35 cellular contexts compared by ENCODE assay signal in genomic region chr13:42796747-42797356, GRCh38. TPM values are rescaled to one million over a fixed set of nuclear protein-coding genes. Genes with fewer than 3 reads are reported as not detected.
"Had no signal": no experiment of that assay in that cellular context is flagged by ENCODE, and none has a peak within 500 bp of the region (broad histone marks: within the 10 kb centered on the region; RNA-seq: fewer than 3 reads in every experiment).

No MANE protein-coding gene starts in this region.

- H3K9me3 ChIP-seq: esophagus muscularis mucosa, psoas muscle, sigmoid colon, testis, tibial artery had no signal

- H3K79me2 ChIP-seq: hepatocyte had no signal

- H3K27ac ChIP-seq: coronary artery, esophagus muscularis mucosa, foreskin keratinocyte, gastroesophageal sphincter, heart left ventricle, hepatocyte, left lung, psoas muscle, sigmoid colon, testis, tibial artery had no signal

- H3K27me3 Mint-ChIP-seq: type B pancreatic cell had no signal

- H3K4me1 Mint-ChIP-seq: naive thymus-derived CD8-positive, alpha-beta T cell; stimulated activated effector memory CD8-positive, alpha-beta T cell treated with anti-CD3 and anti-CD28 coated beads, Interleukin-12 subunit alpha, Interleukin-12 subunit beta, amount 100 ng/mL, for 72 hours had no signal

- H3K27ac Mint-ChIP-seq: naive thymus-derived CD8-positive, alpha-beta T cell; stimulated activated effector memory CD8-positive, alpha-beta T cell treated with anti-CD3 and anti-CD28 coated beads, Interleukin-12 subunit alpha, Interleukin-12 subunit beta, amount 100 ng/mL, for 72 hours; type B pancreatic cell had no signal

- DNase-seq: dermis blood vessel endothelial cell; effector memory CD4-positive, alpha-beta T cell; foreskin keratinocyte; heart left ventricle; left cardiac atrium; left lung; naive thymus-derived CD8-positive, alpha-beta T cell; psoas muscle; right cardiac atrium; sigmoid colon; stimulated activated CD4-positive, alpha-beta T cell treated with anti-CD3 and anti-CD28 coated beads, Interleukin-2, amount 100 ng/mL, for 24 hours; stimulated activated CD4-positive, alpha-beta T cell treated with anti-CD3 and anti-CD28 coated beads, Interleukin-4, amount 100 ng/mL, for 24 hours; stimulated activated naive CD4-positive, alpha-beta T cell treated with Interleukin-2 at 50 U/mL for 16 hours; substantia nigra; testis; tibial artery had no signal

- H3K9me3 Mint-ChIP-seq: stimulated activated effector memory CD8-positive, alpha-beta T cell treated with anti-CD3 and anti-CD28 coated beads, Interleukin-12 subunit alpha, Interleukin-12 subunit beta, amount 100 ng/mL, for 72 hours had no signal

- H3K27me3 ChIP-seq: esophagus muscularis mucosa, gastroesophageal sphincter, hepatocyte, left lung, sigmoid colon, testis, tibial artery had no signal

- H3K36me3 Mint-ChIP-seq: naive thymus-derived CD8-positive, alpha-beta T cell; stimulated activated effector memory CD8-positive, alpha-beta T cell treated with anti-CD3 and anti-CD28 coated beads, Interleukin-12 subunit alpha, Interleukin-12 subunit beta, amount 100 ng/mL, for 72 hours; type B pancreatic cell had no signal

- H3K4me3 ChIP-seq: coronary artery, esophagus muscularis mucosa, gastroesophageal sphincter, heart left ventricle, hepatocyte, left lung, psoas muscle, sigmoid colon, testis, tibial artery had no signal

- H3K4me3 Mint-ChIP-seq: naive thymus-derived CD8-positive, alpha-beta T cell; stimulated activated effector memory CD8-positive, alpha-beta T cell treated with anti-CD3 and anti-CD28 coated beads, Interleukin-12 subunit alpha, Interleukin-12 subunit beta, amount 100 ng/mL, for 72 hours; type B pancreatic cell had no signal

- H3K36me3 ChIP-seq: esophagus muscularis mucosa, gastroesophageal sphincter, heart left ventricle, left lung, sigmoid colon, tibial artery had no signal

- H3K4me2 ChIP-seq: hepatocyte had no signal

- H3K4me1 ChIP-seq: esophagus muscularis mucosa, foreskin keratinocyte, gastroesophageal sphincter, heart left ventricle, left lung, psoas muscle, sigmoid colon, testis, tibial artery had no signal

- H2AFZ ChIP-seq: hepatocyte had no signal

- ATAC-seq: foreskin keratinocyte; gastroesophageal sphincter; heart left ventricle; left cardiac atrium; left lung; naive thymus-derived CD8-positive, alpha-beta T cell; psoas muscle; right cardiac atrium; stimulated activated effector memory CD8-positive, alpha-beta T cell treated with anti-CD3 and anti-CD28 coated beads, Interleukin-12 subunit alpha, Interleukin-12 subunit beta, amount 100 ng/mL, for 72 hours had no signal

RNA-seq across cellular contexts. Expression of gene FAM216B, which starts 15.5 kb away (rescaled TPM):
- total RNA-seq: dermis blood vessel endothelial cell; endothelial cell of umbilical vein; epithelial cell of proximal tubule; esophagus muscularis mucosa; foreskin keratinocyte; gastroesophageal sphincter; kidney epithelial cell; lower leg skin; lung microvascular endothelial cell; mesenteric fat pad; myocyte; naive thymus-derived CD8-positive, alpha-beta T cell; osteocyte; psoas muscle; renal cortical epithelial cell; sigmoid colon; skeletal muscle tissue; urinary bladder had no signal
- polyA plus RNA-seq: endothelial cell of umbilical vein; fibroblast of lung; foreskin keratinocyte; naive thymus-derived CD8-positive, alpha-beta T cell; neural cell; psoas muscle; urinary bladder had no signal
